ENCODE assay signal across 25 cellular contexts in the genomic region with DNA sequence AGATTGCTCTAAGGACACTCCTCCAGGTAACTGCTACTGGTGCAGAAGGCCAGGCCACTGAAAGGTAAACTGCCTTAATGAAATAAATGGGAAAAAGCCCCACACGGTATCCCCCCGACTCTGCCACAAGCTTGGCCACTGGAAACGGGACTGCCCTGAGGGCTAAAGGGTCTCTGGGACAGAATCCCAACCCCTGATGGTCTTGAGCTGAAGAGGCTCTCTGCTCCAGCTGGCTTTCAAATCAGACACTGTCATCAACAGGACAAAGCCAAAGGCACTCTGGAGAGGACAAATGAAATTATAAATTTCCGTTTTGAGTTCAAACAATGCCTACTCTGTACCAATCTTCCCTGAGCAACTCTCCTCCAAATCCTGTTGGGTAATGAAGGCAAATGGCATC. TPM values are rescaled to one million over a fixed set of nuclear protein-coding genes. Genes with fewer than 3 reads are reported as not detected.
DNase-seq lines count a peak whose midpoint lies in the region; ATAC-seq and TF ChIP-seq lines count a peak whose summit lies in the region.
"Had no signal": no experiment of that assay in that cellular context is flagged by ENCODE, and none has a peak within 500 bp of the region (broad histone marks: within the 10 kb centered on the region; RNA-seq: fewer than 3 reads in every experiment).

No MANE protein-coding gene starts in this region.

- no peak overlapping the region for H3K4me2 ChIP-seq in SK-N-SH
- no peak overlapping the region for H3K4me2 ChIP-seq in mesendoderm (ENCODE audit: low read length)
- H3K4me2 ChIP-seq: A549, BLaER1 had no signal

- H3K27me3 Mint-ChIP-seq in natural killer cell treated with Interleukin-12 subunit alpha and Interleukin-12 subunit beta and Interleukin-15 and Interleukin-18, amount 100 ng/mL, for 72 hours = peaks cover 6 to 17% of the 10 kb centered on the region in 2 donors

- no peak for ATAC-seq in SK-N-SH treated with all-trans-retinoic acid at 6 μM for 48 hours
- ATAC-seq in natural killer cell treated with Interleukin-12 subunit alpha and Interleukin-12 subunit beta and Interleukin-15 and Interleukin-18, amount 100 ng/mL, for 72 hours = no peak
- ATAC-seq: A549, GM12878 had no signal

- CTCF ChIA-PET in SK-N-SH (lab: Yijun Ruan, JAX) = no interaction called here

- no peaks in the 10 kb centered on the region for H3K4me1 Mint-ChIP-seq in natural killer cell treated with Interleukin-12 subunit alpha and Interleukin-12 subunit beta and Interleukin-15 and Interleukin-18, amount 100 ng/mL, for 72 hours (ENCODE audit: low read depth in 2 of 2)
- H3K4me1 Mint-ChIP-seq: B cell; CD14-positive monocyte; CD4-positive, alpha-beta memory T cell; CD4-positive, CD25-positive, alpha-beta regulatory T cell; CD8-positive, alpha-beta memory T cell had no signal

- no peaks in the 10 kb centered on the region for H3K79me1 ChIP-seq in mesendoderm (ENCODE audit: low read length)

- H2BK120ac ChIP-seq in mesendoderm (ENCODE audit: low read depth, low read length) = no peak overlapping the region

- no peaks in the 10 kb centered on the region for H3F3A ChIP-seq in SK-N-SH (replicated peaks; ENCODE audit: insufficient read depth)

- no peaks in the 10 kb centered on the region for H4K20me1 ChIP-seq in SK-N-SH (ENCODE audit: insufficient read depth)
- H4K20me1 ChIP-seq: BLaER1 had no signal

- no peaks in the 10 kb centered on the region for H3K36me3 ChIP-seq in SK-N-SH (replicated peaks in 1 of 2; ENCODE audit: control insufficient read depth in 1 of 2, insufficient read depth in 2 of 2, low read length in 1 of 2)
- H3K36me3 ChIP-seq in mesendoderm (ENCODE audit: control insufficient read depth, insufficient read depth, low read length) = no peaks in the 10 kb centered on the region
- H3K36me3 ChIP-seq: BLaER1 had no signal

- H4K8ac ChIP-seq in mesendoderm (ENCODE audit: low read depth, low read length) = no peak overlapping the region

- H3K4me3 ChIP-seq in SK-N-SH (ENCODE audit: low read depth in 2 of 2, low read length in 1 of 2) = no peak overlapping the region
- H3K4me3 ChIP-seq in mesendoderm (ENCODE audit: low read length) = no peak overlapping the region
- H3K4me3 ChIP-seq: A549, BLaER1, GM12878 had no signal

- H3K27ac Mint-ChIP-seq in natural killer cell treated with Interleukin-12 subunit alpha and Interleukin-12 subunit beta and Interleukin-15 and Interleukin-18, amount 100 ng/mL, for 72 hours = no peak overlapping the region
- H3K27ac Mint-ChIP-seq: B cell; CD4-positive, alpha-beta memory T cell; CD4-positive, CD25-positive, alpha-beta regulatory T cell; CD8-positive, alpha-beta memory T cell had no signal

- no peak overlapping the region for H4K5ac ChIP-seq in mesendoderm (ENCODE audit: low read length)

- no peak overlapping the region for H3K4ac ChIP-seq in mesendoderm (ENCODE audit: low read depth, low read length)

- H2AK5ac ChIP-seq in mesendoderm (ENCODE audit: low read length) = no peak overlapping the region

- H3K9me3 Mint-ChIP-seq in natural killer cell treated with Interleukin-12 subunit alpha and Interleukin-12 subunit beta and Interleukin-15 and Interleukin-18, amount 100 ng/mL, for 72 hours = no peaks in the 10 kb centered on the region

- peak overlapping the region; percentile 53 for H3K18ac ChIP-seq in mesendoderm (ENCODE audit: low read length)

- H3K4me1 ChIP-seq in SK-N-SH (ENCODE audit: control insufficient read depth in 1 of 2, insufficient read depth in 2 of 2, low read depth in 1 of 2, low read length in 1 of 2) (peaks cover 0 to 4% of the 10 kb centered on the region in 2 experiments; a peak in 1 of 4 replicates), mesendoderm (ENCODE audit: control insufficient read depth, low read depth, low read length) (no peaks in the 10 kb centered on the region)
- H3K4me1 ChIP-seq: A549, BLaER1 had no signal

- TF ChIP-seq EP300 in SK-N-SH (IDR thresholded peaks at IDR 0.05; ENCODE audit: borderline replicate concordance in 1 of 2, low read depth in 1 of 2, low read length in 1 of 2) = peak in 1 of 2 experiments; percentile 21; a peak in 1 of 4 replicates

- DNase-seq in SK-N-SH = peak; percentile 26
- DNase-seq in SK-N-DZ (ENCODE audit: low spot score) = peak; percentile 18
- DNase-seq in mesendoderm = no peak
- DNase-seq in natural killer cell treated with Interleukin-12 subunit alpha and Interleukin-12 subunit beta and Interleukin-15 and Interleukin-18, amount 100 ng/mL, for 72 hours (ENCODE audit: low spot score) = no peak
- no peak for DNase-seq in NCI-H1092 (lab: John Stamatoyannopoulos, UW)
- DNase-seq: AML-193; C1 segment of cervical spinal cord; CD4-positive, alpha-beta memory T cell; CD4-positive, CD25-positive, alpha-beta regulatory T cell; CD8-positive, alpha-beta memory T cell; COR-L47; DMS 273 treated with DMSO at 0.1 percent for 48 hours; DMS153; DMS53; DMS79; DND-41; EL; GDM1 had no signal

- 41% methylated on average over 4 of the region's 4 CpGs for WGBS in SK-N-SH (ENCODE audit: low lambda C conversion rate)
- WGBS in mesendoderm (ENCODE audit: extremely low coverage, insufficient coverage, low lambda C conversion rate) = no CpG with 5 or more reads among the region's 4 CpGs

- H3K4me3 Mint-ChIP-seq in natural killer cell treated with Interleukin-12 subunit alpha and Interleukin-12 subunit beta and Interleukin-15 and Interleukin-18, amount 100 ng/mL, for 72 hours = no peak overlapping the region
- H3K4me3 Mint-ChIP-seq: B cell; CD4-positive, alpha-beta memory T cell; CD4-positive, CD25-positive, alpha-beta regulatory T cell; CD8-positive, alpha-beta memory T cell had no signal

- H2BK15ac ChIP-seq in mesendoderm (replicated peaks; ENCODE audit: low read depth) = no peak overlapping the region

- no peaks in the 10 kb centered on the region for H3K9me3 ChIP-seq in SK-N-SH
- H3K9me3 ChIP-seq: A549 had no signal

- H3K79me2 ChIP-seq in SK-N-SH (ENCODE audit: insufficient read depth) = no peaks in the 10 kb centered on the region
- H3K79me2 ChIP-seq in mesendoderm (ENCODE audit: control insufficient read depth, insufficient read depth, low read length) = no peaks in the 10 kb centered on the region

- POLR2A ChIA-PET in SK-N-SH (lab: Yijun Ruan, JAX) = no interaction called here

- no peak overlapping the region for H2BK5ac ChIP-seq in mesendoderm (ENCODE audit: low read length)

- no peaks in the 10 kb centered on the region for H3K9me2 ChIP-seq in SK-N-SH

- H3K56ac ChIP-seq in mesendoderm (ENCODE audit: low read length) = no peak overlapping the region

- no peak overlapping the region for H3K9ac ChIP-seq in SK-N-SH
- H3K9ac ChIP-seq in mesendoderm (ENCODE audit: low read length) = no peak overlapping the region
- H3K9ac ChIP-seq: BLaER1 had no signal

- H3K23ac ChIP-seq in mesendoderm (ENCODE audit: low read length) = no peak overlapping the region

- H3K27me3 ChIP-seq in SK-N-SH (ENCODE audit: insufficient read depth) (no peaks in the 10 kb centered on the region), mesendoderm (ENCODE audit: insufficient read depth, low read length, poor library complexity) (no peaks in the 10 kb centered on the region)
- H3K27me3 ChIP-seq: BLaER1 had no signal

- H3K27ac ChIP-seq in SK-N-SH (ENCODE audit: low read depth in 2 of 2, low read length in 1 of 2) = peak overlapping the region in 1 of 2 experiments; percentile 53; a peak in 2 of 4 replicates
- no peak overlapping the region for H3K27ac ChIP-seq in mesendoderm (ENCODE audit: low read depth, low read length)
- H3K27ac ChIP-seq: 22Rv1, A549, BLaER1 had no signal

- TF ChIP-seq RAD21 in SK-N-SH (IDR thresholded peaks at IDR 0.05; ENCODE audit: low read length) = no peak

- no peak for TF ChIP-seq CTCF in SK-N-SH (IDR thresholded peaks at IDR 0.05)

- no peaks in the 10 kb centered on the region for H3K36me3 Mint-ChIP-seq in natural killer cell treated with Interleukin-12 subunit alpha and Interleukin-12 subunit beta and Interleukin-15 and Interleukin-18, amount 100 ng/mL, for 72 hours
- H3K36me3 Mint-ChIP-seq: CD14-positive monocyte; CD4-positive, alpha-beta memory T cell; CD4-positive, CD25-positive, alpha-beta regulatory T cell; CD8-positive, alpha-beta memory T cell had no signal

- no peak overlapping the region for H2AFZ ChIP-seq in SK-N-SH (ENCODE audit: low read depth)

TF ChIP-seq in SK-N-SH, 30 proteins besides CTCF, POLR2A, EP300 and RAD21 (continues in another document):
- TF ChIP-seq JUND (IDR thresholded peaks at IDR 0.05) = no peak
- TF ChIP-seq GATA2 (CRISPR knock-in tag; IDR thresholded peaks at IDR 0.05) = 0 out of 2 replicates have a peak, but pooled peaks have one; percentile 14
- no peak for TF ChIP-seq MAX (IDR thresholded peaks at IDR 0.05; ENCODE audit: low read depth)
- no peak for TF ChIP-seq YY1 (IDR thresholded peaks at IDR 0.05; ENCODE audit: low read depth)
- no peak for TF ChIP-seq RXRA (IDR thresholded peaks at IDR 0.05; ENCODE audit: borderline replicate concordance, low read depth)

TF ChIP-seq in SK-N-SH treated with all-trans-retinoic acid at 6 μM for 48 hours, 23 proteins besides CTCF, POLR2A, EP300 and RAD21 (continues in another document):
- no peak for TF ChIP-seq ZNF565 (CRISPR knock-in tag; conservative IDR thresholded peaks at IDR 0.05; ENCODE audit: low read depth)
- TF ChIP-seq ZNF8 (CRISPR knock-in tag; IDR thresholded peaks at IDR 0.05) = no peak
- TF ChIP-seq CSRNP3 (CRISPR knock-in tag; IDR thresholded peaks at IDR 0.05) = no peak

RNA-seq across cellular contexts. Expression of gene HMGCR, which starts 33.6 kb away (rescaled TPM):
- 8.2 and 11.0 TPM in 2 replicates for polyA plus RNA-seq in SK-N-SH (2012; rRNA removed)
- polyA plus RNA-seq in SK-N-SH (2012; cell fraction: cytosol; rRNA removed) = 11.1 and 11.2 TPM in 2 replicates
- 9.2 and 25.1 TPM in 2 replicates for polyA plus RNA-seq in SK-N-SH (2012; cell fraction: nucleus; rRNA removed)
- 92.3 and 102 TPM in 2 replicates for polyA plus RNA-seq in SK-N-DZ (2014; cell fraction: cytosol; rRNA removed)
- polyA plus RNA-seq in SK-N-DZ (2014; cell fraction: nucleus; rRNA removed) = 102 and 128 TPM in 2 replicates
- 142 TPM for polyA plus RNA-seq in mesendoderm (2013, experiment 1 of 2)
- polyA plus RNA-seq in mesendoderm (2013, experiment 2 of 2) = 146 TPM
- 100 to 1,000 TPM in 1 of 2 donors, 10 to 100 TPM in 1; 78.5 to 110 TPM for total RNA-seq in natural killer cell treated with Interleukin-12 subunit alpha and Interleukin-12 subunit beta and Interleukin-15 and Interleukin-18, amount 100 ng/mL, for 72 hours

Comparison
In these comparisons a context has a peak if more than half of its experiments do, and no peak if none do; other contexts are left out.
1. DNase-seq: peak in SK-N-SH (single experiment) and SK-N-DZ (single experiment); none in mesendoderm (single experiment), natural killer cell treated with Interleukin-12 subunit alpha and Interleukin-12 subunit beta and Interleukin-15 and Interleukin-18, amount 100 ng/mL, for 72 hours (single experiment) and NCI-H1092 (single experiment).